Comparison of ENCODE assay signal across 1 cellular context in the genomic region with DNA sequence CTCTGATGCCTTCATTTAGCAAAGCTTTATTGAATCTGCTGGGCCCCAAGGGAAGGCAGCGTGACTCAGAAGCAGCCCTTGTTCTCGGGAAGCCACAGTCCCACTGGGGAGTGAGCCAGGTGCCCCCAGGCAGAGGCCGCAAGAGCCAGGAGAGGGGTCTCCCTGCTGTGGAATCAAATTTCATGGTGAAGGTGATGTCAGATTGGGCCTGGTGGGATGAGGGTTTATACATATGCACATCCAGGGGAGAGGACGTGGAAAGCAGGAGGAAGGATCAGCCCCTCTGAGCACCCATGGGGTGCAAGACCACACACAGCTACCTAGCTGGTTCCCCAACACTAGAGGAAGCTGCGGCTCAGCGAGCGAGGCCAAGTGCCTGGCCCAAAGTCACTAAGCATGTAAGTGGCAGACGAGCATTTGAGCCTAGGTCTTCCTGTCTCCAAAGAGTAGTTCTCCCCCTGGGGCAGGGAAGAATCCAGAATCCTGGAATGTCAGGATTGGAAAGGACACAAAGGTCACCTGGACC.
TF ChIP-seq lines count a peak whose summit lies in the region.

No MANE protein-coding gene starts in this region.

TF ChIP-seq in HEK293, 187 proteins besides CTCF, POLR2A, EP300 and RAD21 (continued from another document and continues in another):
- TF ChIP-seq, protein P1, sequence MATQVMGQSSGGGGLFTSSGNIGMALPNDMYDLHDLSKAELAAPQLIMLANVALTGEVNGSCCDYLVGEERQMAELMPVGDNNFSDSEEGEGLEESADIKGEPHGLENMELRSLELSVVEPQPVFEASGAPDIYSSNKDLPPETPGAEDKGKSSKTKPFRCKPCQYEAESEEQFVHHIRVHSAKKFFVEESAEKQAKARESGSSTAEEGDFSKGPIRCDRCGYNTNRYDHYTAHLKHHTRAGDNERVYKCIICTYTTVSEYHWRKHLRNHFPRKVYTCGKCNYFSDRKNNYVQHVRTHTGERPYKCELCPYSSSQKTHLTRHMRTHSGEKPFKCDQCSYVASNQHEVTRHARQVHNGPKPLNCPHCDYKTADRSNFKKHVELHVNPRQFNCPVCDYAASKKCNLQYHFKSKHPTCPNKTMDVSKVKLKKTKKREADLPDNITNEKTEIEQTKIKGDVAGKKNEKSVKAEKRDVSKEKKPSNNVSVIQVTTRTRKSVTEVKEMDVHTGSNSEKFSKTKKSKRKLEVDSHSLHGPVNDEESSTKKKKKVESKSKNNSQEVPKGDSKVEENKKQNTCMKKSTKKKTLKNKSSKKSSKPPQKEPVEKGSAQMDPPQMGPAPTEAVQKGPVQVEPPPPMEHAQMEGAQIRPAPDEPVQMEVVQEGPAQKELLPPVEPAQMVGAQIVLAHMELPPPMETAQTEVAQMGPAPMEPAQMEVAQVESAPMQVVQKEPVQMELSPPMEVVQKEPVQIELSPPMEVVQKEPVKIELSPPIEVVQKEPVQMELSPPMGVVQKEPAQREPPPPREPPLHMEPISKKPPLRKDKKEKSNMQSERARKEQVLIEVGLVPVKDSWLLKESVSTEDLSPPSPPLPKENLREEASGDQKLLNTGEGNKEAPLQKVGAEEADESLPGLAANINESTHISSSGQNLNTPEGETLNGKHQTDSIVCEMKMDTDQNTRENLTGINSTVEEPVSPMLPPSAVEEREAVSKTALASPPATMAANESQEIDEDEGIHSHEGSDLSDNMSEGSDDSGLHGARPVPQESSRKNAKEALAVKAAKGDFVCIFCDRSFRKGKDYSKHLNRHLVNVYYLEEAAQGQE (tag by site-specific recombination; IDR thresholded peaks at IDR 0.05), result no peak
- TF ChIP-seq KLF7 (tag by site-specific recombination; IDR thresholded peaks at IDR 0.05; ENCODE audit: borderline replicate concordance) (no peak), ZNF132 (tag by site-specific recombination; IDR thresholded peaks at IDR 0.05; ENCODE audit: borderline replicate concordance) (no peak), ZNF274 (IDR thresholded peaks at IDR 0.05; ENCODE audit: low read length) (no peak), ZNF274 (tag by site-specific recombination; IDR thresholded peaks at IDR 0.05; ENCODE audit: borderline replicate concordance) (no peak), ZNF184 (tag by site-specific recombination; IDR thresholded peaks at IDR 0.05) (no peak), OSR2 (tag by site-specific recombination; IDR thresholded peaks at IDR 0.05) (peak; percentile 70), ZNF202 (tag by site-specific recombination; IDR thresholded peaks at IDR 0.05; ENCODE audit: borderline replicate concordance) (no peak), ZNF48 (tag by site-specific recombination; IDR thresholded peaks at IDR 0.05) (no peak), ZNF121 (tag by site-specific recombination; IDR thresholded peaks at IDR 0.05) (no peak), ZNF266 (tag by site-specific recombination; IDR thresholded peaks at IDR 0.05; ENCODE audit: low read depth) (no peak), ZNF654 (tag by site-specific recombination; IDR thresholded peaks at IDR 0.05; ENCODE audit: low read depth) (no peak), ZNF621 (tag by site-specific recombination; IDR thresholded peaks at IDR 0.05) (no peak), ZBTB8A (tag by site-specific recombination; IDR thresholded peaks at IDR 0.05) (peak; percentile 74), ZNF571 (tag by site-specific recombination; IDR thresholded peaks at IDR 0.05) (no peak), KLF16 (tag by site-specific recombination; IDR thresholded peaks at IDR 0.05) (no peak), ZNF391 (tag by site-specific recombination; IDR thresholded peaks at IDR 0.05; ENCODE audit: borderline replicate concordance, low read depth) (no peak), GLI4 (tag by site-specific recombination; IDR thresholded peaks at IDR 0.05) (no peak), ZNF558 (tag by site-specific recombination; IDR thresholded peaks at IDR 0.05) (no peak), KLF10 (tag by site-specific recombination; IDR thresholded peaks at IDR 0.05) (no peak), BCL11B (tag by site-specific recombination; IDR thresholded peaks at IDR 0.05; ENCODE audit: low read depth) (no peak), ZFP3 (tag by site-specific recombination; IDR thresholded peaks at IDR 0.05; ENCODE audit: low read depth) (peak; percentile 10; the same call in 1 of the 2 replicates), ZNF501 (tag by site-specific recombination; IDR thresholded peaks at IDR 0.05) (no peak), ZNF155 (tag by site-specific recombination; IDR thresholded peaks at IDR 0.05) (no peak), ZNF24 (tag by site-specific recombination; IDR thresholded peaks at IDR 0.05) (peak; percentile 42; the same call in 1 of the 2 replicates), ZFP69B (tag by site-specific recombination; IDR thresholded peaks at IDR 0.05) (0 out of 2 replicates have a peak, but pooled peaks have one; percentile 46), ZNF747 (tag by site-specific recombination; IDR thresholded peaks at IDR 0.05) (no peak), FEZF1 (tag by site-specific recombination; IDR thresholded peaks at IDR 0.05) (no peak), ZNF23 (tag by site-specific recombination; IDR thresholded peaks at IDR 0.05; ENCODE audit: borderline replicate concordance) (no peak)
- TF ChIP-seq, protein P2, sequence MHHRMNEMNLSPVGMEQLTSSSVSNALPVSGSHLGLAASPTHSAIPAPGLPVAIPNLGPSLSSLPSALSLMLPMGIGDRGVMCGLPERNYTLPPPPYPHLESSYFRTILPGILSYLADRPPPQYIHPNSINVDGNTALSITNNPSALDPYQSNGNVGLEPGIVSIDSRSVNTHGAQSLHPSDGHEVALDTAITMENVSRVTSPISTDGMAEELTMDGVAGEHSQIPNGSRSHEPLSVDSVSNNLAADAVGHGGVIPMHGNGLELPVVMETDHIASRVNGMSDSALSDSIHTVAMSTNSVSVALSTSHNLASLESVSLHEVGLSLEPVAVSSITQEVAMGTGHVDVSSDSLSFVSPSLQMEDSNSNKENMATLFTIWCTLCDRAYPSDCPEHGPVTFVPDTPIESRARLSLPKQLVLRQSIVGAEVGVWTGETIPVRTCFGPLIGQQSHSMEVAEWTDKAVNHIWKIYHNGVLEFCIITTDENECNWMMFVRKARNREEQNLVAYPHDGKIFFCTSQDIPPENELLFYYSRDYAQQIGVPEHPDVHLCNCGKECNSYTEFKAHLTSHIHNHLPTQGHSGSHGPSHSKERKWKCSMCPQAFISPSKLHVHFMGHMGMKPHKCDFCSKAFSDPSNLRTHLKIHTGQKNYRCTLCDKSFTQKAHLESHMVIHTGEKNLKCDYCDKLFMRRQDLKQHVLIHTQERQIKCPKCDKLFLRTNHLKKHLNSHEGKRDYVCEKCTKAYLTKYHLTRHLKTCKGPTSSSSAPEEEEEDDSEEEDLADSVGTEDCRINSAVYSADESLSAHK (tag by site-specific recombination; IDR thresholded peaks at IDR 0.05), result peak; percentile 13; the same call in 1 of the 2 replicates
- TF ChIP-seq, protein P3, sequence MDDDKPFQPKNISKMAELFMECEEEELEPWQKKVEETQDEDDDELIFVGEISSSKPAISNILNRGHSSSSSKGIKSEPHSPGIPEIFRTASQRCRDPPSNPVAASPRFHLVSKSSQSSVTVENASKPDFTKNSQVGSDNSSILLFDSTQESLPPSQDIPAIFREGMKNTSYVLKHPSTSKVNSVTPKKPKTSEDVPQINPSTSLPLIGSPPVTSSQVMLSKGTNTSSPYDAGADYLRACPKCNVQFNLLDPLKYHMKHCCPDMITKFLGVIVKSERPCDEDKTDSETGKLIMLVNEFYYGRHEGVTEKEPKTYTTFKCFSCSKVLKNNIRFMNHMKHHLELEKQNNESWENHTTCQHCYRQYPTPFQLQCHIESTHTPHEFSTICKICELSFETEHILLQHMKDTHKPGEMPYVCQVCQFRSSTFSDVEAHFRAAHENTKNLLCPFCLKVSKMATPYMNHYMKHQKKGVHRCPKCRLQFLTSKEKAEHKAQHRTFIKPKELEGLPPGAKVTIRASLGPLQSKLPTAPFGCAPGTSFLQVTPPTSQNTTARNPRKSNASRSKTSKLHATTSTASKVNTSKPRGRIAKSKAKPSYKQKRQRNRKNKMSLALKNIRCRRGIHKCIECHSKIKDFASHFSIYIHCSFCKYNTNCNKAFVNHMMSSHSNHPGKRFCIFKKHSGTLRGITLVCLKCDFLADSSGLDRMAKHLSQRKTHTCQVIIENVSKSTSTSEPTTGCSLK (tag by site-specific recombination; IDR thresholded peaks at IDR 0.05), result no peak
- TF ChIP-seq, protein P4, sequence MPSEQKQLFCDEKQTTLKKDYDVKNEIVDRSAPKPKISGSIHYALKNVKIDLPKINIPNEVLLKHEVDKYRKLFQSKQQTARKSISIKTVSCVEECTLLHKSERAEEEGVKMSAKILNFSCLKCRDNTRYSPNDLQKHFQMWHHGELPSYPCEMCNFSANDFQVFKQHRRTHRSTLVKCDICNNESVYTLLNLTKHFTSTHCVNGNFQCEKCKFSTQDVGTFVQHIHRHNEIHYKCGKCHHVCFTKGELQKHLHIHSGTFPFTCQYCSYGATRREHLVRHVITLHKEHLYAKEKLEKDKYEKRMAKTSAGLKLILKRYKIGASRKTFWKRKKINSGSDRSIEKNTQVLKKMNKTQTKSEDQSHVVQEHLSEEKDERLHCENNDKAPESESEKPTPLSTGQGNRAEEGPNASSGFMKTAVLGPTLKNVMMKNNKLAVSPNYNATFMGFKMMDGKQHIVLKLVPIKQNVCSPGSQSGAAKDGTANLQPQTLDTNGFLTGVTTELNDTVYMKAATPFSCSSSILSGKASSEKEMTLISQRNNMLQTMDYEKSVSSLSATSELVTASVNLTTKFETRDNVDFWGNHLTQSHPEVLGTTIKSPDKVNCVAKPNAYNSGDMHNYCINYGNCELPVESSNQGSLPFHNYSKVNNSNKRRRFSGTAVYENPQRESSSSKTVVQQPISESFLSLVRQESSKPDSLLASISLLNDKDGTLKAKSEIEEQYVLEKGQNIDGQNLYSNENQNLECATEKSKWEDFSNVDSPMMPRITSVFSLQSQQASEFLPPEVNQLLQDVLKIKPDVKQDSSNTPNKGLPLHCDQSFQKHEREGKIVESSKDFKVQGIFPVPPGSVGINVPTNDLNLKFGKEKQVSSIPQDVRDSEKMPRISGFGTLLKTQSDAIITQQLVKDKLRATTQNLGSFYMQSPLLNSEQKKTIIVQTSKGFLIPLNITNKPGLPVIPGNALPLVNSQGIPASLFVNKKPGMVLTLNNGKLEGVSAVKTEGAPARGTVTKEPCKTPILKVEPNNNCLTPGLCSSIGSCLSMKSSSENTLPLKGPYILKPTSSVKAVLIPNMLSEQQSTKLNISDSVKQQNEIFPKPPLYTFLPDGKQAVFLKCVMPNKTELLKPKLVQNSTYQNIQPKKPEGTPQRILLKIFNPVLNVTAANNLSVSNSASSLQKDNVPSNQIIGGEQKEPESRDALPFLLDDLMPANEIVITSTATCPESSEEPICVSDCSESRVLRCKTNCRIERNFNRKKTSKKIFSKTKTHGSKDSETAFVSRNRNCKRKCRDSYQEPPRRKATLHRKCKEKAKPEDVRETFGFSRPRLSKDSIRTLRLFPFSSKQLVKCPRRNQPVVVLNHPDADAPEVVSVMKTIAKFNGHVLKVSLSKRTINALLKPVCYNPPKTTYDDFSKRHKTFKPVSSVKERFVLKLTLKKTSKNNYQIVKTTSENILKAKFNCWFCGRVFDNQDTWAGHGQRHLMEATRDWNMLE (tag by site-specific recombination; conservative IDR thresholded peaks at IDR 0.05; ENCODE audit: low read depth), result no peak
- TF ChIP-seq, protein P5, sequence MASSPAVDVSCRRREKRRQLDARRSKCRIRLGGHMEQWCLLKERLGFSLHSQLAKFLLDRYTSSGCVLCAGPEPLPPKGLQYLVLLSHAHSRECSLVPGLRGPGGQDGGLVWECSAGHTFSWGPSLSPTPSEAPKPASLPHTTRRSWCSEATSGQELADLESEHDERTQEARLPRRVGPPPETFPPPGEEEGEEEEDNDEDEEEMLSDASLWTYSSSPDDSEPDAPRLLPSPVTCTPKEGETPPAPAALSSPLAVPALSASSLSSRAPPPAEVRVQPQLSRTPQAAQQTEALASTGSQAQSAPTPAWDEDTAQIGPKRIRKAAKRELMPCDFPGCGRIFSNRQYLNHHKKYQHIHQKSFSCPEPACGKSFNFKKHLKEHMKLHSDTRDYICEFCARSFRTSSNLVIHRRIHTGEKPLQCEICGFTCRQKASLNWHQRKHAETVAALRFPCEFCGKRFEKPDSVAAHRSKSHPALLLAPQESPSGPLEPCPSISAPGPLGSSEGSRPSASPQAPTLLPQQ (tag by site-specific recombination; IDR thresholded peaks at IDR 0.05), result peak; percentile 66; the same call in 1 of the 2 replicates
- TF ChIP-seq, protein P6, sequence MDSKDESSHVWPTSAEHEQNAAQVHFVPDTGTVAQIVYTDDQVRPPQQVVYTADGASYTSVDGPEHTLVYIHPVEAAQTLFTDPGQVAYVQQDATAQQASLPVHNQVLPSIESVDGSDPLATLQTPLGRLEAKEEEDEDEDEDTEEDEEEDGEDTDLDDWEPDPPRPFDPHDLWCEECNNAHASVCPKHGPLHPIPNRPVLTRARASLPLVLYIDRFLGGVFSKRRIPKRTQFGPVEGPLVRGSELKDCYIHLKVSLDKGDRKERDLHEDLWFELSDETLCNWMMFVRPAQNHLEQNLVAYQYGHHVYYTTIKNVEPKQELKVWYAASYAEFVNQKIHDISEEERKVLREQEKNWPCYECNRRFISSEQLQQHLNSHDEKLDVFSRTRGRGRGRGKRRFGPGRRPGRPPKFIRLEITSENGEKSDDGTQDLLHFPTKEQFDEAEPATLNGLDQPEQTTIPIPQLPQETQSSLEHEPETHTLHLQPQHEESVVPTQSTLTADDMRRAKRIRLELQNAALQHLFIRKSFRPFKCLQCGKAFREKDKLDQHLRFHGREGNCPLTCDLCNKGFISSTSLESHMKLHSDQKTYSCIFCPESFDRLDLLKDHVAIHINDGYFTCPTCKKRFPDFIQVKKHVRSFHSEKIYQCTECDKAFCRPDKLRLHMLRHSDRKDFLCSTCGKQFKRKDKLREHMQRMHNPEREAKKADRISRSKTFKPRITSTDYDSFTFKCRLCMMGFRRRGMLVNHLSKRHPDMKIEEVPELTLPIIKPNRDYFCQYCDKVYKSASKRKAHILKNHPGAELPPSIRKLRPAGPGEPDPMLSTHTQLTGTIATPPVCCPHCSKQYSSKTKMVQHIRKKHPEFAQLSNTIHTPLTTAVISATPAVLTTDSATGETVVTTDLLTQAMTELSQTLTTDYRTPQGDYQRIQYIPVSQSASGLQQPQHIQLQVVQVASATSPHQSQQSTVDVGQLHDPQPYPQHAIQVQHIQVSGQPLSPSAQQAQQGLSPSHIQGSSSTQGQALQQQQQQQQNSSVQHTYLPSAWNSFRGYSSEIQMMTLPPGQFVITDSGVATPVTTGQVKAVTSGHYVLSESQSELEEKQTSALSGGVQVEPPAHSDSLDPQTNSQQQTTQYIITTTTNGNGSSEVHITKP (tag by site-specific recombination; IDR thresholded peaks at IDR 0.05), result peak; percentile 81
- TF ChIP-seq, protein P7, sequence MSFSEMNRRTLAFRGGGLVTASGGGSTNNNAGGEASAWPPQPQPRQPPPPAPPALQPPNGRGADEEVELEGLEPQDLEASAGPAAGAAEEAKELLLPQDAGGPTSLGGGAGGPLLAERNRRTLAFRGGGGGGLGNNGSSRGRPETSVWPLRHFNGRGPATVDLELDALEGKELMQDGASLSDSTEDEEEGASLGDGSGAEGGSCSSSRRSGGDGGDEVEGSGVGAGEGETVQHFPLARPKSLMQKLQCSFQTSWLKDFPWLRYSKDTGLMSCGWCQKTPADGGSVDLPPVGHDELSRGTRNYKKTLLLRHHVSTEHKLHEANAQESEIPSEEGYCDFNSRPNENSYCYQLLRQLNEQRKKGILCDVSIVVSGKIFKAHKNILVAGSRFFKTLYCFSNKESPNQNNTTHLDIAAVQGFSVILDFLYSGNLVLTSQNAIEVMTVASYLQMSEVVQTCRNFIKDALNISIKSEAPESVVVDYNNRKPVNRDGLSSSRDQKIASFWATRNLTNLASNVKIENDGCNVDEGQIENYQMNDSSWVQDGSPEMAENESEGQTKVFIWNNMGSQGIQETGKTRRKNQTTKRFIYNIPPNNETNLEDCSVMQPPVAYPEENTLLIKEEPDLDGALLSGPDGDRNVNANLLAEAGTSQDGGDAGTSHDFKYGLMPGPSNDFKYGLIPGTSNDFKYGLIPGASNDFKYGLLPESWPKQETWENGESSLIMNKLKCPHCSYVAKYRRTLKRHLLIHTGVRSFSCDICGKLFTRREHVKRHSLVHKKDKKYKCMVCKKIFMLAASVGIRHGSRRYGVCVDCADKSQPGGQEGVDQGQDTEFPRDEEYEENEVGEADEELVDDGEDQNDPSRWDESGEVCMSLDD (tag by site-specific recombination; IDR thresholded peaks at IDR 0.05), result no peak
